ENCODE assay signal across 20 cellular contexts in genomic region chr20:58287638-58288037, GRCh38.
A peak's percentile ranks its signal among the peaks of the same experiment; 100 is the strongest.
DNase-seq lines count a peak whose midpoint lies in the region; ATAC-seq and TF ChIP-seq lines count a peak whose summit lies in the region.
"Had no signal": no experiment of that assay in that cellular context is flagged by ENCODE, and none has a peak within 500 bp of the region (broad histone marks: within the 10 kb centered on the region; RNA-seq: fewer than 3 reads in every experiment).

No MANE protein-coding gene starts in this region.

- no peaks in the 10 kb centered on the region for H3K9me3 ChIP-seq in Loucy (ENCODE audit: insufficient read depth, low read depth, low read length)
- H3K9me3 ChIP-seq in neutrophil = no peaks in the 10 kb centered on the region
- H3K9me3 ChIP-seq: BLaER1 treated with 17β-estradiol and CSF1 and Interleukin-3, amounts not matched to agents 10 nM and 100 nM; pancreas; right lobe of liver had no signal

- peaks cover 16% of the 10 kb centered on the region for H3K4me1 Mint-ChIP-seq in T-helper 2 cell treated with Interferon-gamma antibody and Interleukin-4, amounts not matched to agents 5 μg/mL and 100 μg/mL, for 36 hours (ENCODE audit: low read depth)
- H3K4me1 Mint-ChIP-seq in central memory CD8-positive, alpha-beta T cell = peaks cover 23% of the 10 kb centered on the region
- H3K4me1 Mint-ChIP-seq: GM23338 had no signal

- CTCF ChIA-PET in GM10248 (lab: Yijun Ruan, JAX) = no interaction called here

- H3K4me3 Mint-ChIP-seq in T-helper 2 cell treated with Interferon-gamma antibody and Interleukin-4, amounts not matched to agents 5 μg/mL and 100 μg/mL, for 36 hours = no peak overlapping the region
- no peak overlapping the region for H3K4me3 Mint-ChIP-seq in central memory CD8-positive, alpha-beta T cell
- H3K4me3 Mint-ChIP-seq: activated naive CD8-positive, alpha-beta T cell treated with anti-CD3 and anti-CD28 coated beads for 36 hours; GM23338; memory B cell had no signal

- TF ChIP-seq CTCF in Loucy (conservative IDR thresholded peaks at IDR 0.05; ENCODE audit: low read length) (no peak), neutrophil (IDR thresholded peaks at IDR 0.05) (no peak), GM10248 (IDR thresholded peaks at IDR 0.05; ENCODE audit: control extremely low read depth, extremely low read depth, low read depth, missing control alignments) (no peak)

- H3K79me2 ChIP-seq in Loucy (ENCODE audit: insufficient read depth, low read length) = no peaks in the 10 kb centered on the region

- no peaks in the 10 kb centered on the region for H3K27me3 ChIP-seq in Loucy (ENCODE audit: insufficient read depth, low read length, poor library complexity, severe bottlenecking)
- no peaks in the 10 kb centered on the region for H3K27me3 ChIP-seq in neutrophil
- H3K27me3 ChIP-seq: BLaER1 treated with 17β-estradiol and CSF1 and Interleukin-3, amounts not matched to agents 10 nM and 100 nM; pancreas; right lobe of liver had no signal

- peak overlapping the region; percentile 89 for H3K27ac ChIP-seq in neutrophil
- H3K27ac ChIP-seq in substantia nigra (ENCODE audit: low read depth, low read length, poor library complexity, severe bottlenecking) = no peak overlapping the region
- H3K27ac ChIP-seq: BLaER1 treated with 17β-estradiol and CSF1 and Interleukin-3, amounts not matched to agents 10 nM and 100 nM; KMS-11; pancreas; right lobe of liver; VCaP had no signal

- no peak overlapping the region for H3K4me2 ChIP-seq in Loucy (ENCODE audit: low read depth, low read length, poor library complexity, severe bottlenecking)
- H3K4me2 ChIP-seq: GM23338, KMS-11 had no signal

- H4K20me1 ChIP-seq in Loucy (ENCODE audit: insufficient read depth, low read length, poor library complexity, severe bottlenecking) = no peaks in the 10 kb centered on the region

- no peaks in the 10 kb centered on the region for H3K27me3 Mint-ChIP-seq in T-helper 2 cell treated with Interferon-gamma antibody and Interleukin-4, amounts not matched to agents 5 μg/mL and 100 μg/mL, for 36 hours (ENCODE audit: low read depth)
- no peaks in the 10 kb centered on the region for H3K27me3 Mint-ChIP-seq in central memory CD8-positive, alpha-beta T cell
- H3K27me3 Mint-ChIP-seq: activated naive CD8-positive, alpha-beta T cell treated with anti-CD3 and anti-CD28 coated beads for 36 hours; memory B cell had no signal

- no peak for DNase-seq in T-helper 2 cell treated with Interferon-gamma antibody and Interleukin-4, amounts not matched to agents 5 μg/mL and 100 μg/mL, for 36 hours (ENCODE audit: low spot score)
- DNase-seq in T-helper 2 cell (no peak), substantia nigra (lab: John Stamatoyannopoulos, UW) (no peak), GM10248 (ENCODE audit: extremely low spot score) (no peak), RKO (ENCODE audit: low spot score) (no peak)
- no peak for DNase-seq in central memory CD8-positive, alpha-beta T cell (ENCODE audit: low spot score in 2 of 2)
- DNase-seq: activated naive CD8-positive, alpha-beta T cell treated with anti-CD3 and anti-CD28 coated beads for 36 hours; effector memory CD4-positive, alpha-beta T cell; NCI-H1105 treated with DMSO at 0.1 percent for 48 hours; NCI-H2171 treated with DMSO at 0.1 percent for 48 hours; NCI-H526 treated with DMSO at 0.1 percent for 48 hours; pancreas; right lobe of liver had no signal

- H3K27ac Mint-ChIP-seq in T-helper 2 cell treated with Interferon-gamma antibody and Interleukin-4, amounts not matched to agents 5 μg/mL and 100 μg/mL, for 36 hours = peak overlapping the region; percentile 51
- H3K27ac Mint-ChIP-seq in central memory CD8-positive, alpha-beta T cell (ENCODE audit: low read depth) = peak overlapping the region; percentile 26
- H3K27ac Mint-ChIP-seq: activated naive CD8-positive, alpha-beta T cell treated with anti-CD3 and anti-CD28 coated beads for 36 hours; GM23338; memory B cell had no signal

- POLR2A ChIA-PET in GM10248 (lab: Yijun Ruan, JAX) = no interaction called here

- H3K9ac ChIP-seq in Loucy (ENCODE audit: low read depth, low read length, poor library complexity, severe bottlenecking) = no peak overlapping the region
- H3K9ac ChIP-seq: BLaER1 treated with 17β-estradiol and CSF1 and Interleukin-3, amounts not matched to agents 10 nM and 100 nM; KMS-11 had no signal

- no peak overlapping the region for H3K4me3 ChIP-seq in Loucy (ENCODE audit: low read length, poor library complexity, severe bottlenecking)
- H3K4me3 ChIP-seq in neutrophil (ENCODE audit: low read depth in 1 of 2, low read length in 1 of 2) = peak overlapping the region; percentile 12 to 35
- H3K4me3 ChIP-seq: BLaER1 treated with 17β-estradiol and CSF1 and Interleukin-3, amounts not matched to agents 10 nM and 100 nM; GM23338; pancreas; right lobe of liver had no signal

- peak overlapping the region; percentile 16; the same call in 1 of the 2 replicates for H2AFZ ChIP-seq in Loucy (ENCODE audit: low read length)
- H2AFZ ChIP-seq: GM23338 had no signal

- ATAC-seq in central memory CD8-positive, alpha-beta T cell (replicated peaks; ENCODE audit: extremely low read depth, poor library complexity, severe bottlenecking) = no peak
- ATAC-seq: GM23338 had no signal

- no peaks in the 10 kb centered on the region for H3K9me3 Mint-ChIP-seq in T-helper 2 cell treated with Interferon-gamma antibody and Interleukin-4, amounts not matched to agents 5 μg/mL and 100 μg/mL, for 36 hours
- no peaks in the 10 kb centered on the region for H3K9me3 Mint-ChIP-seq in central memory CD8-positive, alpha-beta T cell
- H3K9me3 Mint-ChIP-seq: activated naive CD8-positive, alpha-beta T cell treated with anti-CD3 and anti-CD28 coated beads for 36 hours; memory B cell had no signal

- peaks cover 11% of the 10 kb centered on the region for H3K36me3 Mint-ChIP-seq in T-helper 2 cell treated with Interferon-gamma antibody and Interleukin-4, amounts not matched to agents 5 μg/mL and 100 μg/mL, for 36 hours (ENCODE audit: low read depth)
- peaks cover 3% of the 10 kb centered on the region for H3K36me3 Mint-ChIP-seq in central memory CD8-positive, alpha-beta T cell (ENCODE audit: insufficient read depth)

- no peaks in the 10 kb centered on the region for H3F3A ChIP-seq in Loucy (ENCODE audit: low read depth)

- H3K36me3 ChIP-seq in Loucy (ENCODE audit: insufficient read depth, low read length) (no peaks in the 10 kb centered on the region), neutrophil (peaks cover 14% of the 10 kb centered on the region)
- H3K36me3 ChIP-seq: pancreas, right lobe of liver had no signal

- no peaks in the 10 kb centered on the region for H3K9me2 ChIP-seq in Loucy (replicated peaks; ENCODE audit: low read depth, low read length)

- H3K4me1 ChIP-seq in Loucy (ENCODE audit: insufficient read depth, low read length, poor library complexity, severe bottlenecking) (peaks cover 10% of the 10 kb centered on the region), neutrophil (ENCODE audit: control insufficient read depth in 1 of 2, insufficient read depth in 1 of 2, low read depth in 1 of 2, low read length in 1 of 2) (peaks cover 42 to 47% of the 10 kb centered on the region in 2 experiments)
- H3K4me1 ChIP-seq: pancreas, right lobe of liver had no signal
